12 cellular contexts compared by ENCODE assay signal in genomic region chr6:110881929-110882629, GRCh38. TPM values are rescaled to one million over a fixed set of nuclear protein-coding genes. Genes with fewer than 3 reads are reported as not detected.
DNase-seq lines count a peak whose midpoint lies in the region; ATAC-seq and TF ChIP-seq lines count a peak whose summit lies in the region.
"Had no signal": no experiment of that assay in that cellular context is flagged by ENCODE, and none has a peak within 500 bp of the region (broad histone marks: within the 10 kb centered on the region; RNA-seq: fewer than 3 reads in every experiment).

No MANE protein-coding gene starts in this region.

- peak overlapping the region in 2 of 3 donors; percentile 16 for H3K9ac ChIP-seq in skeletal muscle tissue (ENCODE audit: low read depth in 1 of 3, low read length in 3 of 3)

- H3K27ac ChIP-seq in PC-9 (no peak overlapping the region), skeletal muscle tissue (ENCODE audit: low read depth, low read length) (no peak overlapping the region)
- H3K27ac ChIP-seq: SJCRH30 had no signal

- H3K27ac Mint-ChIP-seq in activated naive CD4-positive, alpha-beta T cell treated with anti-CD3 and anti-CD28 coated beads, Interleukin-2, amount 10 ng/mL, durations not matched to agents 7 days and 5 days: no peak overlapping the region

- no peaks in the 10 kb centered on the region for H3K9me3 Mint-ChIP-seq in activated T-cell treated with anti-CD3 and anti-CD28 coated beads, Interleukin-2, amount 50 U/mL, for 4 hours
- no peaks in the 10 kb centered on the region for H3K9me3 Mint-ChIP-seq in activated naive CD4-positive, alpha-beta T cell treated with anti-CD3 and anti-CD28 coated beads, Interleukin-2, amount 10 ng/mL, durations not matched to agents 7 days and 5 days

- H3K9me2 ChIP-seq in PC-9 (ENCODE audit: insufficient read depth): no peaks in the 10 kb centered on the region

- no TSS peak for BruUV-seq in PC-9 (replicated peaks; lab: Mats Ljungman, UMichigan)

- H3K27me3 ChIP-seq in PC-9 (ENCODE audit: insufficient read depth, low read depth): no peaks in the 10 kb centered on the region
- H3K27me3 ChIP-seq in skeletal muscle tissue (ENCODE audit: control insufficient read depth in 3 of 3, insufficient read depth in 3 of 3, low read length in 3 of 3): no peaks in the 10 kb centered on the region
- H3K27me3 ChIP-seq: BE2C, SJCRH30 had no signal

- no peak for ATAC-seq in activated T-cell treated with anti-CD3 and anti-CD28 coated beads, Interleukin-2, amount 50 U/mL, for 4 hours
- ATAC-seq in GM18498 (IDR thresholded peaks at IDR 0.05; ENCODE audit: unreplicated experiment): no peak

- no peaks in the 10 kb centered on the region for H3K9me3 ChIP-seq in PC-9 (ENCODE audit: insufficient read depth, low read depth)
- H3K9me3 ChIP-seq in skeletal muscle tissue (ENCODE audit: control insufficient read depth in 3 of 3, low read length in 3 of 3): no peaks in the 10 kb centered on the region
- H3K9me3 ChIP-seq: BE2C, SJCRH30 had no signal

- no peak overlapping the region for H2AFZ ChIP-seq in PC-9

- peak overlapping the region; percentile 13; the same call in 1 of the 2 replicates for H3K4me2 ChIP-seq in PC-9

- 0 out of 2 replicates have a peak, but pooled peaks cover 3% of the 10 kb centered on the region for H3K36me3 ChIP-seq in PC-9 (ENCODE audit: low read depth)
- H3K36me3 ChIP-seq in skeletal muscle tissue (ENCODE audit: control insufficient read depth in 3 of 3, insufficient read depth in 3 of 3, low read length in 3 of 3): no peaks in the 10 kb centered on the region

- peaks cover 12% of the 10 kb centered on the region for H3K36me3 Mint-ChIP-seq in activated T-cell treated with anti-CD3 and anti-CD28 coated beads, Interleukin-2, amount 50 U/mL, for 4 hours (ENCODE audit: insufficient read depth)
- peaks cover 13% of the 10 kb centered on the region for H3K36me3 Mint-ChIP-seq in activated naive CD4-positive, alpha-beta T cell treated with anti-CD3 and anti-CD28 coated beads, Interleukin-2, amount 10 ng/mL, durations not matched to agents 7 days and 5 days

- intact Hi-C loops in PC-9 (cut with micrococcal nuclease; ENCODE audit: unreplicated experiment): no loop called here

- CTCF ChIA-PET in PC-9 (lab: Charles Lee): interaction anchor here (0.7 kb wide), 2 partner anchors 239 to 351 kb away, joined by 3 to 6 read pairs; no protein-coding TSS in a partner anchor
- CTCF ChIA-PET in activated naive CD4-positive, alpha-beta T cell treated with anti-CD3 and anti-CD28 coated beads, Interleukin-2, amount 10 ng/mL, durations not matched to agents 7 days and 5 days (lab: Charles Lee): interaction anchor here (2.4 kb wide), 1 partner anchor 200 kb away, joined by 9 read pairs; no protein-coding TSS in a partner anchor

- TF ChIP-seq CTCF in PC-9 (conservative IDR thresholded peaks at IDR 0.05): no peak

- H3K27me3 Mint-ChIP-seq in activated T-cell treated with anti-CD3 and anti-CD28 coated beads, Interleukin-2, amount 50 U/mL, for 4 hours (ENCODE audit: low read depth): no peaks in the 10 kb centered on the region
- no peaks in the 10 kb centered on the region for H3K27me3 Mint-ChIP-seq in activated naive CD4-positive, alpha-beta T cell treated with anti-CD3 and anti-CD28 coated beads, Interleukin-2, amount 10 ng/mL, durations not matched to agents 7 days and 5 days

- no peak for DNase-seq in activated T-cell treated with anti-CD3 and anti-CD28 coated beads, Interleukin-2, amount 50 U/mL, for 4 hours
- no peak for DNase-seq in activated T-cell treated with anti-CD3 and anti-CD28 coated beads, Interleukin-2, amount 50 U/mL, for 48 hours
- DNase-seq in PC-9 (no peak), fibroblast of peridontal ligament (ENCODE audit: extremely low read depth) (peak; percentile 68), Kasumi-1 (lab: John Stamatoyannopoulos, UW) (no peak)
- DNase-seq in activated naive CD4-positive, alpha-beta T cell treated with anti-CD3 and anti-CD28 coated beads, Interleukin-2, amount 10 ng/mL, durations not matched to agents 7 days and 5 days: no peak
- DNase-seq: activated CD8-positive, alpha-beta memory T cell treated with anti-CD3 and anti-CD28 coated beads for 24 hours; BE2C; SJCRH30; stimulated activated naive CD4-positive, alpha-beta T cell treated with Interleukin-2 at 50 U/mL for 16 hours had no signal

- peaks cover 87% of the 10 kb centered on the region for H3K4me1 Mint-ChIP-seq in activated T-cell treated with anti-CD3 and anti-CD28 coated beads, Interleukin-2, amount 50 U/mL, for 4 hours (ENCODE audit: low read depth)
- H3K4me1 Mint-ChIP-seq in activated naive CD4-positive, alpha-beta T cell treated with anti-CD3 and anti-CD28 coated beads, Interleukin-2, amount 10 ng/mL, durations not matched to agents 7 days and 5 days: peaks cover 84% of the 10 kb centered on the region

- peaks cover 26% of the 10 kb centered on the region for H3F3A ChIP-seq in PC-9 (ENCODE audit: insufficient read depth, low read depth)

- H4K20me1 ChIP-seq in PC-9 (ENCODE audit: insufficient read depth): peaks cover 100% of the 10 kb centered on the region

- H3K4me1 ChIP-seq in PC-9 (replicated peaks; ENCODE audit: insufficient read depth) (peaks cover 46% of the 10 kb centered on the region), skeletal muscle tissue (ENCODE audit: control insufficient read depth in 3 of 3, insufficient read depth in 3 of 3, low read length in 3 of 3) (peaks cover 38 to 48% (median 40%) of the 10 kb centered on the region in 3 donors)
- H3K4me1 ChIP-seq: BE2C had no signal

- H3K4me3 ChIP-seq in PC-9 (no peak overlapping the region), skeletal muscle tissue (ENCODE audit: low read length in 3 of 3) (peak overlapping the region in 1 of 3 donors; percentile 2)
- H3K4me3 ChIP-seq: SJCRH30 had no signal

- H3K4me3 Mint-ChIP-seq in activated T-cell treated with anti-CD3 and anti-CD28 coated beads, Interleukin-2, amount 50 U/mL, for 4 hours: peak overlapping the region; percentile 40
- no peak overlapping the region for H3K4me3 Mint-ChIP-seq in activated naive CD4-positive, alpha-beta T cell treated with anti-CD3 and anti-CD28 coated beads, Interleukin-2, amount 10 ng/mL, durations not matched to agents 7 days and 5 days

- POLR2A ChIA-PET in PC-9 (lab: Charles Lee; ENCODE audit: unreplicated experiment): no interaction called here

- H3K79me2 ChIP-seq in PC-9 (ENCODE audit: low read depth): peaks cover 100% of the 10 kb centered on the region

RNA-seq across cellular contexts. Expression of gene AMD1, which starts 7.5 kb away (rescaled TPM):
- 100 to 1,000 TPM; 131 to 142 (median 141) TPM for total RNA-seq in activated T-cell treated with anti-CD3 and anti-CD28 coated beads, Interleukin-2, amount 50 U/mL, for 4 hours
- 40.1 and 46.4 TPM in 2 replicates for total RNA-seq in PC-9 (2021)
- total RNA-seq in skeletal muscle tissue: 45.9 TPM
